Comparison of ENCODE assay signal across 8 cellular contexts in the genomic region with DNA sequence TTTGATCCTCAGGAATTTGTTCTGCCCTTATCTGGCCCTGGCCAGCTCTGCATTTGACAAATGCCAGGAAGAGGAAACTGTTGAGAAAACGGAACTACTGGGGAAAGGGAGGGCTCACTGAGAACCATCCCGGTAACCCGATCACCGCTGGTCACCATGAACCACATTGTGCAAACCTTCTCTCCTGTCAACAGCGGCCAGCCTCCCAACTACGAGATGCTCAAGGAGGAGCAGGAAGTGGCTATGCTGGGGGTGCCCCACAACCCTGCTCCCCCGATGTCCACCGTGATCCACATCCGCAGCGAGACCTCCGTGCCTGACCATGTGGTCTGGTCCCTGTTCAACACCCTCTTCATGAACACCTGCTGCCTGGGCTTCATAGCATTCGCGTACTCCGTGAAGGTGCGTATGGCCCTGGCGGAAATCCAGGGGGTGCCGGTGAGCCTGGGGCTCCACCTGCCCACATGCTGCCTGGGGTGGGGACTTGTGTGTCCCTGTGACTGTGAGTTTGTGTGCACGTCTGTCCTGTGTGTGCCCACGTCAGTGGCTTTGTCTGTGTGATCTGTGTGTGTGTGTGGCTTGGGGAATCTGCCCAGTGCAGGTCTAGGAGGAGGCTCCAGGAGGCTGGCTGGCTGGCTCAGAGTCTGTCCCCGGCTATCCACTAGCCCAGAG. TPM values are rescaled to one million over a fixed set of nuclear protein-coding genes. Genes with fewer than 3 reads are reported as not detected.
A peak's percentile ranks its signal among the peaks of the same experiment; 100 is the strongest.
DNase-seq lines count a peak whose midpoint lies in the region; ATAC-seq and TF ChIP-seq lines count a peak whose summit lies in the region.
"Not testable (repeated sequence)": the region's sequence is repeated elsewhere in the genome, so short reads cannot be mapped to it uniquely, and the experiment has no call there.

No MANE protein-coding gene starts in this region.

- peaks cover 55% of the 10 kb centered on the region for H3K4me1 ChIP-seq in CD8-positive, alpha-beta memory T cell (ENCODE audit: insufficient read depth, low read length)
- H3K4me1 ChIP-seq in HEK293 (ENCODE audit: control insufficient read depth, insufficient read depth, low read length), result not testable (repeated sequence)
- H3K4me1 ChIP-seq in naive thymus-derived CD4-positive, alpha-beta T cell (ENCODE audit: control insufficient read depth in 2 of 2, insufficient read depth in 2 of 2, low read length in 2 of 2), result peaks cover 29 to 37% of the 10 kb centered on the region in 2 donors

- not testable (repeated sequence) for H3K36me3 ChIP-seq in CD8-positive, alpha-beta memory T cell (ENCODE audit: insufficient read depth, low read length); HEK293 (ENCODE audit: control insufficient read depth in 2 of 2, insufficient read depth in 1 of 2, low read length in 2 of 2); naive thymus-derived CD4-positive, alpha-beta T cell (ENCODE audit: control insufficient read depth in 2 of 3, insufficient read depth in 3 of 3, low read length in 3 of 3)

- peaks cover 0 to 11% (median 0%) of the 10 kb centered on the region in 3 donors for H3K36me3 Mint-ChIP-seq in CD8-positive, alpha-beta memory T cell
- H3K36me3 Mint-ChIP-seq in activated CD4-positive, alpha-beta T cell treated with anti-CD3 and anti-CD28 coated beads, Interleukin-2, amount 10 ng/mL, durations not matched to agents 7 days and 5 days (ENCODE audit: low read depth), result peaks cover 21% of the 10 kb centered on the region
- H3K36me3 Mint-ChIP-seq in naive thymus-derived CD4-positive, alpha-beta T cell, result peaks cover 0 to 27% (median 8%) of the 10 kb centered on the region in 5 donors
- H3K36me3 Mint-ChIP-seq in stimulated activated naive CD8-positive, alpha-beta T cell treated with anti-CD3 and anti-CD28 coated beads, Interleukin-15, Interleukin-2, amounts not matched to agents 100 ng/mL and 50 ng/mL, for 24 hours (ENCODE audit: low read depth), result peaks cover 12% of the 10 kb centered on the region

- H3K9me3 Mint-ChIP-seq in CD8-positive, alpha-beta memory T cell; activated CD4-positive, alpha-beta T cell treated with anti-CD3 and anti-CD28 coated beads, Interleukin-2, amount 10 ng/mL, durations not matched to agents 7 days and 5 days; naive thymus-derived CD4-positive, alpha-beta T cell; stimulated activated naive CD8-positive, alpha-beta T cell treated with anti-CD3 and anti-CD28 coated beads, Interleukin-15, Interleukin-2, amounts not matched to agents 100 ng/mL and 50 ng/mL, for 24 hours: not testable (repeated sequence)

- peak overlapping the region; percentile 87 to 96 (median 91) for H3K4me3 Mint-ChIP-seq in CD8-positive, alpha-beta memory T cell
- H3K4me3 Mint-ChIP-seq in activated CD4-positive, alpha-beta T cell treated with anti-CD3 and anti-CD28 coated beads, Interleukin-2, amount 10 ng/mL, durations not matched to agents 7 days and 5 days, result peak overlapping the region; percentile 90
- H3K4me3 Mint-ChIP-seq in naive thymus-derived CD4-positive, alpha-beta T cell, result peak overlapping the region; percentile 91 to 99 (median 95)
- H3K4me3 Mint-ChIP-seq in stimulated activated naive CD8-positive, alpha-beta T cell treated with anti-CD3 and anti-CD28 coated beads, Interleukin-15, Interleukin-2, amounts not matched to agents 100 ng/mL and 50 ng/mL, for 24 hours, result peak overlapping the region; percentile 93

- peaks cover 52 to 67% (median 57%) of the 10 kb centered on the region in 3 donors for H3K4me1 Mint-ChIP-seq in CD8-positive, alpha-beta memory T cell
- H3K4me1 Mint-ChIP-seq in activated CD4-positive, alpha-beta T cell treated with anti-CD3 and anti-CD28 coated beads, Interleukin-2, amount 10 ng/mL, durations not matched to agents 7 days and 5 days, result peaks cover 47% of the 10 kb centered on the region
- H3K4me1 Mint-ChIP-seq in naive thymus-derived CD4-positive, alpha-beta T cell, result peaks cover 31 to 58% (median 48%) of the 10 kb centered on the region in 7 donors
- H3K4me1 Mint-ChIP-seq in stimulated activated naive CD8-positive, alpha-beta T cell treated with anti-CD3 and anti-CD28 coated beads, Interleukin-15, Interleukin-2, amounts not matched to agents 100 ng/mL and 50 ng/mL, for 24 hours (ENCODE audit: low read depth), result peaks cover 47% of the 10 kb centered on the region

- peak overlapping the region; percentile 72 for H3K27ac ChIP-seq in CD8-positive, alpha-beta memory T cell (ENCODE audit: low read depth, low read length)
- H3K27ac ChIP-seq in HEK293 (ENCODE audit: extremely low read depth, low read depth, low read length), result not testable (repeated sequence)
- peak overlapping the region; percentile 95 for H3K27ac ChIP-seq in naive thymus-derived CD4-positive, alpha-beta T cell (ENCODE audit: low read depth, low read length)

- intact Hi-C loops in left cardiac atrium (cut with DNase I), result loop anchor here (5.0 to 10.0 kb wide), 3 partner anchors 49 to 147 kb away; a partner anchor contains a TSS
- intact Hi-C loops in naive thymus-derived CD4-positive, alpha-beta T cell (cut with micrococcal nuclease), result loop anchor here in 1 of 2 donors (2.0 to 5.0 kb wide), 3 partner anchors 27 to 199 kb away; a partner anchor contains a TSS

- TF ChIP-seq CTCF in HEK293 (tag by site-specific recombination; IDR thresholded peaks at IDR 0.05); cardiac fibroblast (IDR thresholded peaks at IDR 0.05; ENCODE audit: low read depth, low read length): not testable (repeated sequence)

- POLR2A ChIA-PET in CD8-positive, alpha-beta memory T cell (lab: Charles Lee), result interaction anchor here (1.0 kb wide), 1 partner anchor 56 kb away, joined by 6 read pairs; no protein-coding TSS in a partner anchor
- POLR2A ChIA-PET in HEK293 (lab: Yijun Ruan, JAX), result interaction anchor here (0.6 kb wide), 2 partner anchors 12 to 202 kb away, joined by 3 to 5 read pairs; a partner anchor contains a TSS
- POLR2A ChIA-PET in activated CD4-positive, alpha-beta T cell treated with anti-CD3 and anti-CD28 coated beads, Interleukin-2, amount 10 ng/mL, durations not matched to agents 7 days and 5 days (lab: Charles Lee), result not testable (repeated sequence)
- POLR2A ChIA-PET in naive thymus-derived CD4-positive, alpha-beta T cell (lab: Charles Lee), result interaction anchor here (0.8 to 4.1 kb wide), 10 partner anchors 10 to 100 kb away, joined by 3 to 28 read pairs (median 7); a partner anchor contains a TSS

- peak overlapping the region; percentile 93 to 99 (median 95) for H3K27ac Mint-ChIP-seq in CD8-positive, alpha-beta memory T cell
- peak overlapping the region; percentile 98 for H3K27ac Mint-ChIP-seq in activated CD4-positive, alpha-beta T cell treated with anti-CD3 and anti-CD28 coated beads, Interleukin-2, amount 10 ng/mL, durations not matched to agents 7 days and 5 days
- H3K27ac Mint-ChIP-seq in naive thymus-derived CD4-positive, alpha-beta T cell, result peak overlapping the region; percentile 95 to 99 (median 96)
- H3K27ac Mint-ChIP-seq in stimulated activated naive CD8-positive, alpha-beta T cell treated with anti-CD3 and anti-CD28 coated beads, Interleukin-15, Interleukin-2, amounts not matched to agents 100 ng/mL and 50 ng/mL, for 24 hours, result peak overlapping the region; percentile 90

- CTCF ChIA-PET in CD8-positive, alpha-beta memory T cell (lab: Charles Lee), result interaction anchor here (0.8 to 4.2 kb wide), 5 partner anchors 8 to 57 kb away, joined by 3 to 34 read pairs (median 30); no protein-coding TSS in a partner anchor
- CTCF ChIA-PET in HEK293 (lab: Yijun Ruan, JAX), result interaction anchor here (2.8 to 4.2 kb wide), 2 partner anchors 9 to 58 kb away, joined by 11 to 30 read pairs; no protein-coding TSS in a partner anchor
- CTCF ChIA-PET in activated CD4-positive, alpha-beta T cell treated with anti-CD3 and anti-CD28 coated beads, Interleukin-2, amount 10 ng/mL, durations not matched to agents 7 days and 5 days (lab: Charles Lee), result interaction anchor here (1.3 kb wide), 1 partner anchor 9 kb away, joined by 6 read pairs; no protein-coding TSS in a partner anchor
- CTCF ChIA-PET in naive thymus-derived CD4-positive, alpha-beta T cell (lab: Charles Lee), result interaction anchor here (1.9 to 5.0 kb wide), 3 partner anchors 9 to 56 kb away, joined by 10 to 49 read pairs (median 13); no protein-coding TSS in a partner anchor

- H3K27me3 Mint-ChIP-seq in CD8-positive, alpha-beta memory T cell; activated CD4-positive, alpha-beta T cell treated with anti-CD3 and anti-CD28 coated beads, Interleukin-2, amount 10 ng/mL, durations not matched to agents 7 days and 5 days; naive thymus-derived CD4-positive, alpha-beta T cell; stimulated activated naive CD8-positive, alpha-beta T cell treated with anti-CD3 and anti-CD28 coated beads, Interleukin-15, Interleukin-2, amounts not matched to agents 100 ng/mL and 50 ng/mL, for 24 hours: not testable (repeated sequence)

- peak overlapping the region; percentile 94 for H3K4me3 ChIP-seq in CD8-positive, alpha-beta memory T cell (ENCODE audit: low read length)
- H3K4me3 ChIP-seq in HEK293 (ENCODE audit: low read depth, low read length) (peak overlapping the region; percentile 49), cardiac fibroblast (replicated peaks in 1 of 2; ENCODE audit: low read depth in 2 of 2, low read length in 2 of 2) (peak overlapping the region; percentile 60 to 70)
- H3K4me3 ChIP-seq in naive thymus-derived CD4-positive, alpha-beta T cell (ENCODE audit: low read length), result peak overlapping the region; percentile 72

- H3K9me3 ChIP-seq in CD8-positive, alpha-beta memory T cell (ENCODE audit: low read length); HEK293 (ENCODE audit: control insufficient read depth, insufficient read depth, low read depth, low read length); naive thymus-derived CD4-positive, alpha-beta T cell (ENCODE audit: control insufficient read depth in 2 of 3, low read length in 3 of 3): not testable (repeated sequence)

- ATAC-seq in left cardiac atrium, result peak; percentile 56 to 60
- peak; percentile 77 for ATAC-seq in naive thymus-derived CD4-positive, alpha-beta T cell

- DNase-seq in CD8-positive, alpha-beta memory T cell, result peak in 4 of 5 donors; percentile 47 to 76 (median 70)
- DNase-seq in NOMO-1 treated with DMSO at 0.1 percent for 48 hours (lab: John Stamatoyannopoulos, UW; ENCODE audit: unreplicated experiment) (peak; percentile 83), cardiac fibroblast (ENCODE audit: low read depth in 2 of 2) (peak; percentile 86 to 95), left cardiac atrium (peak; percentile 83)
- peak; percentile 76 for DNase-seq in activated CD4-positive, alpha-beta T cell treated with anti-CD3 and anti-CD28 coated beads, Interleukin-2, amount 10 ng/mL, durations not matched to agents 7 days and 5 days
- peak in 8 of 9 donors; percentile 54 to 77 (median 62) for DNase-seq in naive thymus-derived CD4-positive, alpha-beta T cell

- not testable (repeated sequence) for H3K27me3 ChIP-seq in CD8-positive, alpha-beta memory T cell (ENCODE audit: insufficient read depth, low read length, poor library complexity, severe bottlenecking); naive thymus-derived CD4-positive, alpha-beta T cell (ENCODE audit: control insufficient read depth in 2 of 2, insufficient read depth in 2 of 2, low read length in 2 of 2)

RNA-seq across cellular contexts. Expression of a gene that starts 0.6 kb away (rescaled TPM):
- total RNA-seq in CD8-positive, alpha-beta memory T cell, result 100 to 1,000 TPM; 132 to 142 TPM
- polyA plus RNA-seq in CD8-positive, alpha-beta memory T cell, result 3,074 TPM
- total RNA-seq in activated CD4-positive, alpha-beta T cell treated with anti-CD3 and anti-CD28 coated beads, Interleukin-2, amount 10 ng/mL, durations not matched to agents 7 days and 5 days, result 1,000 to 10,000 TPM; 1,561 to 1,733 TPM
- total RNA-seq in left cardiac atrium, result 100 to 1,000 TPM; 420 to 494 TPM
- total RNA-seq in naive thymus-derived CD4-positive, alpha-beta T cell, result 1,000 to 10,000 TPM in 1 of 5 experiments, 100 to 1,000 TPM in 4; 143 to 1,924 (median 528) TPM
- polyA plus RNA-seq in naive thymus-derived CD4-positive, alpha-beta T cell, result 1,000 to 10,000 TPM; 2,860 to 3,315 TPM

RNA-seq across cellular contexts. Expression of a gene that starts 5.7 kb away (rescaled TPM):
- total RNA-seq in CD8-positive, alpha-beta memory T cell, result 10 to 100 TPM; 70.7 to 75.9 TPM
- polyA plus RNA-seq in CD8-positive, alpha-beta memory T cell, result 2,153 TPM
- 1,000 to 10,000 TPM; 1,306 to 1,465 TPM for total RNA-seq in activated CD4-positive, alpha-beta T cell treated with anti-CD3 and anti-CD28 coated beads, Interleukin-2, amount 10 ng/mL, durations not matched to agents 7 days and 5 days
- 100 to 1,000 TPM; 151 to 215 TPM for total RNA-seq in left cardiac atrium
- total RNA-seq in naive thymus-derived CD4-positive, alpha-beta T cell, result 100 to 1,000 TPM in 4 of 5 experiments, 10 to 100 TPM in 1; 97.4 to 985 (median 241) TPM
- polyA plus RNA-seq in naive thymus-derived CD4-positive, alpha-beta T cell, result 1,000 to 10,000 TPM; 1,878 to 2,355 TPM

RNA-seq across cellular contexts. Expression of a gene that starts 8.8 kb away (rescaled TPM):
- not detected for total RNA-seq in CD8-positive, alpha-beta memory T cell
- polyA plus RNA-seq in CD8-positive, alpha-beta memory T cell, result not detected
- total RNA-seq in activated CD4-positive, alpha-beta T cell treated with anti-CD3 and anti-CD28 coated beads, Interleukin-2, amount 10 ng/mL, durations not matched to agents 7 days and 5 days, result not detected
- not detected for total RNA-seq in left cardiac atrium
- not detected for total RNA-seq in naive thymus-derived CD4-positive, alpha-beta T cell
- not detected for polyA plus RNA-seq in naive thymus-derived CD4-positive, alpha-beta T cell

RNA-seq across cellular contexts. Expression of a gene that starts 12.5 kb away (rescaled TPM):
- 10 to 100 TPM; 20.6 to 21.0 TPM for total RNA-seq in CD8-positive, alpha-beta memory T cell
- 12.0 TPM for polyA plus RNA-seq in CD8-positive, alpha-beta memory T cell
- total RNA-seq in activated CD4-positive, alpha-beta T cell treated with anti-CD3 and anti-CD28 coated beads, Interleukin-2, amount 10 ng/mL, durations not matched to agents 7 days and 5 days, result 100 to 1,000 TPM; 213 to 271 TPM
- 100 to 1,000 TPM; 669 to 779 TPM for total RNA-seq in left cardiac atrium
- 10 to 100 TPM in 3 of 5 experiments, 1 to 10 TPM in 2; 6.7 to 43.1 (median 13.2) TPM for total RNA-seq in naive thymus-derived CD4-positive, alpha-beta T cell
- polyA plus RNA-seq in naive thymus-derived CD4-positive, alpha-beta T cell, result 100 to 1,000 TPM in 1 of 2 donors, 1 to 10 TPM in 1; 5.1 to 194 TPM

RNA-seq across cellular contexts. Expression of a gene that starts 19.2 kb away (rescaled TPM):
- total RNA-seq in CD8-positive, alpha-beta memory T cell, result 10 to 100 TPM; 81.0 to 81.2 TPM
- 9.8 TPM for polyA plus RNA-seq in CD8-positive, alpha-beta memory T cell
- total RNA-seq in activated CD4-positive, alpha-beta T cell treated with anti-CD3 and anti-CD28 coated beads, Interleukin-2, amount 10 ng/mL, durations not matched to agents 7 days and 5 days, result 100 to 1,000 TPM; 325 to 377 TPM
- total RNA-seq in left cardiac atrium, result 10 to 100 TPM; 10.8 to 15.8 TPM
- 100 to 1,000 TPM; 325 to 656 (median 348) TPM for total RNA-seq in naive thymus-derived CD4-positive, alpha-beta T cell
- polyA plus RNA-seq in naive thymus-derived CD4-positive, alpha-beta T cell, result 10 to 100 TPM in 1 of 2 donors, 1 to 10 TPM in 1; 5.1 to 11.7 TPM
